14 cellular contexts compared by ENCODE assay signal in the genomic region with DNA sequence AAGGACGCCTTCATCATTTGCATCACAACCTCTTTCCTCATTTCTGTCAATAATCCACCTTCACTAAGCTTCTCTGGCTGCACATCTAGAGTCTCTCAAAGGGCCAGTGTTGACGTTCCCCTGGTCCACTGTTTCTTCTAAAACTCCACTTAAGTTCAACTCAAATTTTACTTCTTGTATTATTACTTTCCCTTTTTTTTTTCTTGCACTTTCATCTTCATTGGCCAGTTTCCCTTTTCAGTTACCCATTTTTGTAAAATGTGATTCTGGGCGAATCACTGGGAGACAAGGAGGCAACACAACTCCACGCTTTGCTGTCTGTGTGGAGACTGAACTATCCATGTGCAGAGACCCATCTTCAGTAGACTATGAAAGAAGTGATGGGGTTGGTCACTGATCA.
A peak's percentile ranks its signal among the peaks of the same experiment; 100 is the strongest.
DNase-seq lines count a peak whose midpoint lies in the region; ATAC-seq and TF ChIP-seq lines count a peak whose summit lies in the region.
"Had no signal": no experiment of that assay in that cellular context is flagged by ENCODE, and none has a peak within 500 bp of the region (broad histone marks: within the 10 kb centered on the region; RNA-seq: fewer than 3 reads in every experiment).

No MANE protein-coding gene starts in this region.

- WGBS in IMR-90 (ENCODE audit: extremely low coverage in 2 of 2, insufficient read length in 1 of 2), 2 experiments = 86% methylated on average over 2 of the region's 4 CpGs; no CpG with 5 or more reads in 1 of the 2 experiments
- WGBS in mesenchymal stem cell = 84% methylated on average over 4 of the region's 4 CpGs
- WGBS in smooth muscle cell (ENCODE audit: low lambda C conversion rate) = 94% methylated on average over 4 of the region's 4 CpGs

- H3K79me1 ChIP-seq in IMR-90 (ENCODE audit: low read depth in 1 of 2, low read length in 2 of 2) = peaks cover 47 to 81% of the 10 kb centered on the region in 2 experiments
- H3K79me1 ChIP-seq in mesenchymal stem cell (replicated peaks; ENCODE audit: low read length, poor library complexity, severe bottlenecking) = peaks cover 29% of the 10 kb centered on the region

- dilution Hi-C loops in IMR-90 (cut with HindIII; ENCODE audit: low sequenced_read_pairs, unreplicated experiment) = no loop called here

- peaks cover 14% of the 10 kb centered on the region for H3F3A ChIP-seq in smooth muscle cell (ENCODE audit: low read depth)

- ATAC-seq in IMR-90 (ENCODE audit: low read depth) (no peak), HG03571 (IDR thresholded peaks at IDR 0.05; ENCODE audit: unreplicated experiment) (no peak)
- ATAC-seq: CD8-positive, alpha-beta T cell had no signal

- H2BK12ac ChIP-seq in mesenchymal stem cell (ENCODE audit: low read length in 2 of 2) = peak overlapping the region; percentile 61 to 95

- intact Hi-C loops in IMR-90 (cut with micrococcal nuclease) = no loop called here

- in situ Hi-C loops in IMR-90 (cut with MboI; ENCODE audit: low sequenced_read_pairs) = no loop called here

- H2BK20ac ChIP-seq in IMR-90 (ENCODE audit: low read depth, low read length) = peak overlapping the region; percentile 48; the same call in 1 of the 2 replicates

- H3K4ac ChIP-seq in IMR-90 (ENCODE audit: low read depth, low read length) (peak overlapping the region; percentile 54), mesenchymal stem cell (ENCODE audit: low read depth in 1 of 2, low read length in 2 of 2) (peak overlapping the region; percentile 66 to 76)

- H3K14ac ChIP-seq in IMR-90 (replicated peaks; ENCODE audit: low read depth, low read length) = 0 out of 2 replicates have a peak overlapping the region, but pooled peaks have one; percentile 16
- no peak overlapping the region for H3K14ac ChIP-seq in mesenchymal stem cell (ENCODE audit: low read length in 2 of 2)

- H3K18ac ChIP-seq in IMR-90 (ENCODE audit: low read depth, low read length) (0 out of 2 replicates have a peak overlapping the region, but pooled peaks have one; percentile 21), mesenchymal stem cell (ENCODE audit: low read depth in 1 of 2, low read length in 2 of 2) (peak overlapping the region; percentile 58 to 80)

- H3K9me3 ChIP-seq in IMR-90 (ENCODE audit: control insufficient read depth, insufficient read depth, low read length) = no peaks in the 10 kb centered on the region
- H3K9me3 ChIP-seq in mesenchymal stem cell (ENCODE audit: control insufficient read depth, low read length) = no peaks in the 10 kb centered on the region
- H3K9me3 ChIP-seq in smooth muscle cell (replicated peaks; ENCODE audit: low read depth) = no peaks in the 10 kb centered on the region
- H3K9me3 ChIP-seq: Caco-2 had no signal

- TF ChIP-seq POLR2A in IMR-90 (IDR thresholded peaks at IDR 0.05; ENCODE audit: low read depth, low read length) = no peak

- no peak overlapping the region for H3K9ac ChIP-seq in IMR-90 (ENCODE audit: low read depth, low read length)
- no peak overlapping the region for H3K9ac ChIP-seq in mesenchymal stem cell (ENCODE audit: low read length)
- H3K9ac ChIP-seq in smooth muscle cell (ENCODE audit: low read depth) = no peak overlapping the region

- no peak overlapping the region for H4K5ac ChIP-seq in IMR-90 (ENCODE audit: low read depth, low read length)

- H2AFZ ChIP-seq in IMR-90 (replicated peaks; ENCODE audit: low read length, poor library complexity) (no peak overlapping the region), mesenchymal stem cell (ENCODE audit: low read depth, low read length) (no peak overlapping the region), smooth muscle cell (ENCODE audit: low read depth) (no peak overlapping the region)

- no TSS peak for BruUV-seq in IMR-90 (replicated peaks; lab: Mats Ljungman, UMichigan)

- peak overlapping the region in 1 of 2 experiments; percentile 53; a peak in 2 of 4 replicates for H4K8ac ChIP-seq in IMR-90 (ENCODE audit: low read depth in 2 of 2, low read length in 2 of 2)
- H4K8ac ChIP-seq in mesenchymal stem cell (ENCODE audit: low read length) = peak overlapping the region; percentile 36

- H2AK9ac ChIP-seq in IMR-90 (replicated peaks; ENCODE audit: low read depth, low read length, poor library complexity) = no peak overlapping the region

- H3K4me2 ChIP-seq in IMR-90 (ENCODE audit: low read depth, low read length) = no peak overlapping the region
- no peak overlapping the region for H3K4me2 ChIP-seq in mesenchymal stem cell (ENCODE audit: low read length, poor library complexity, severe bottlenecking)
- no peak overlapping the region for H3K4me2 ChIP-seq in smooth muscle cell

- CTCF ChIA-PET in IMR-90 (lab: Yijun Ruan, JAX) = no interaction called here

- no peak for TF ChIP-seq CTCF in IMR-90 (conservative IDR thresholded peaks at IDR 0.05; ENCODE audit: low read depth, low read length)
- TF ChIP-seq CTCF in smooth muscle cell (IDR thresholded peaks at IDR 0.05; ENCODE audit: borderline replicate concordance, insufficient read depth, poor library complexity, severe bottlenecking) = no peak

- H4K91ac ChIP-seq in IMR-90 (ENCODE audit: insufficient read depth, low read depth, low read length) (no peak overlapping the region), mesenchymal stem cell (ENCODE audit: low read length) (no peak overlapping the region)

- peaks cover 34% of the 10 kb centered on the region for H3K9me1 ChIP-seq in IMR-90 (ENCODE audit: insufficient read depth, low read length)

- POLR2A ChIA-PET in IMR-90 (lab: Charles Lee; ENCODE audit: unreplicated experiment) = no interaction called here

- H3K23ac ChIP-seq in IMR-90 (ENCODE audit: low read depth, low read length) (0 out of 2 replicates have a peak overlapping the region, but pooled peaks have one; percentile 29), mesenchymal stem cell (ENCODE audit: low read length in 2 of 2) (no peak overlapping the region)

- H3K4me1 ChIP-seq in IMR-90 (ENCODE audit: control insufficient read depth, insufficient read depth, low read length) (peaks cover 39% of the 10 kb centered on the region), mesenchymal stem cell (ENCODE audit: control insufficient read depth, insufficient read depth, low read depth, low read length) (peaks cover 28% of the 10 kb centered on the region), smooth muscle cell (ENCODE audit: low read depth) (peaks cover 25% of the 10 kb centered on the region)

- H3K4me3 ChIP-seq in IMR-90 (ENCODE audit: insufficient read depth, low read depth, low read length) (no peak overlapping the region), mesenchymal stem cell (ENCODE audit: insufficient read depth in 1 of 2, low read depth in 1 of 2, low read length in 2 of 2) (no peak overlapping the region), smooth muscle cell (no peak overlapping the region)

- H2AK5ac ChIP-seq in IMR-90 (ENCODE audit: low read depth, low read length) (peak overlapping the region; percentile 22), mesenchymal stem cell (ENCODE audit: low read length, severe bottlenecking) (no peak overlapping the region)

- H3K27me3 ChIP-seq in IMR-90 (ENCODE audit: control insufficient read depth, insufficient read depth, low read length) (no peaks in the 10 kb centered on the region), mesenchymal stem cell (ENCODE audit: control insufficient read depth in 1 of 2, insufficient read depth in 1 of 2, low read length in 2 of 2) (no peaks in the 10 kb centered on the region), smooth muscle cell (ENCODE audit: low read depth) (no peaks in the 10 kb centered on the region)

- H2BK15ac ChIP-seq in IMR-90 (ENCODE audit: low read depth, low read length) (peak overlapping the region; percentile 33; the same call in 1 of the 3 replicates), mesenchymal stem cell (ENCODE audit: low read depth, poor library complexity, severe bottlenecking) (peak overlapping the region; percentile 36)

- H4K20me1 ChIP-seq in IMR-90 (ENCODE audit: insufficient read depth, low read length) (peaks cover 11% of the 10 kb centered on the region), smooth muscle cell (ENCODE audit: low read depth) (no peaks in the 10 kb centered on the region)

- H3K27ac ChIP-seq in IMR-90 (ENCODE audit: insufficient read depth, low read length) (no peak overlapping the region), mesenchymal stem cell (ENCODE audit: low read length, poor library complexity, severe bottlenecking) (no peak overlapping the region), smooth muscle cell (ENCODE audit: low read depth) (peak overlapping the region; percentile 86)
- H3K27ac ChIP-seq: C4-2B had no signal

- H3K79me2 ChIP-seq in smooth muscle cell (ENCODE audit: low read depth) = peaks cover 47% of the 10 kb centered on the region

- TF ChIP-seq RAD21 in IMR-90 (IDR thresholded peaks at IDR 0.05; ENCODE audit: low read length) = no peak

- H2BK5ac ChIP-seq in IMR-90 (ENCODE audit: low read depth, low read length, poor library complexity, severe bottlenecking) (peak overlapping the region; percentile 34), mesenchymal stem cell (ENCODE audit: low read depth, low read length, poor library complexity, severe bottlenecking) (no peak overlapping the region)

- DNase-seq in IMR-90 (no peak), mesenchymal stem cell (no peak), smooth muscle cell (lab: John Stamatoyannopoulos, UW; ENCODE audit: unreplicated experiment) (no peak), GOT3 (lab: John Stamatoyannopoulos, UW) (no peak), OCI-M2 (lab: John Stamatoyannopoulos, UW; ENCODE audit: unreplicated experiment) (no peak)
- DNase-seq: Caco-2; CD4-positive, CD25-positive, alpha-beta regulatory T cell; CD8-positive, alpha-beta T cell; DMS153; DND-41; H7; HCEC 1CT had no signal

- peaks cover 7% of the 10 kb centered on the region for H3K36me3 ChIP-seq in IMR-90 (ENCODE audit: control insufficient read depth, insufficient read depth, low read length)
- peaks cover 3 to 4% of the 10 kb centered on the region in 2 experiments for H3K36me3 ChIP-seq in mesenchymal stem cell (ENCODE audit: control insufficient read depth in 1 of 2, insufficient read depth in 2 of 2, low read depth in 1 of 2, low read length in 2 of 2)
- no peaks in the 10 kb centered on the region for H3K36me3 ChIP-seq in smooth muscle cell (ENCODE audit: low read depth)

- H2BK120ac ChIP-seq in IMR-90 (ENCODE audit: low read depth, low read length) = peak overlapping the region; percentile 50
- H2BK120ac ChIP-seq in mesenchymal stem cell (ENCODE audit: low read depth, low read length) = no peak overlapping the region

- no peak overlapping the region for H3K56ac ChIP-seq in IMR-90 (ENCODE audit: extremely low read depth, insufficient read depth, low read length)

TF ChIP-seq in IMR-90, 13 proteins besides CTCF, POLR2A, EP300 and RAD21 (continues in another document):
- TF ChIP-seq USF2 (IDR thresholded peaks at IDR 0.05; ENCODE audit: low read depth, low read length) = no peak
- no peak for TF ChIP-seq NFE2L2 (IDR thresholded peaks at IDR 0.05; ENCODE audit: low read depth, low read length)
- no peak for TF ChIP-seq MAFK (IDR thresholded peaks at IDR 0.05; ENCODE audit: low read depth, low read length)
